In the genomic region with DNA sequence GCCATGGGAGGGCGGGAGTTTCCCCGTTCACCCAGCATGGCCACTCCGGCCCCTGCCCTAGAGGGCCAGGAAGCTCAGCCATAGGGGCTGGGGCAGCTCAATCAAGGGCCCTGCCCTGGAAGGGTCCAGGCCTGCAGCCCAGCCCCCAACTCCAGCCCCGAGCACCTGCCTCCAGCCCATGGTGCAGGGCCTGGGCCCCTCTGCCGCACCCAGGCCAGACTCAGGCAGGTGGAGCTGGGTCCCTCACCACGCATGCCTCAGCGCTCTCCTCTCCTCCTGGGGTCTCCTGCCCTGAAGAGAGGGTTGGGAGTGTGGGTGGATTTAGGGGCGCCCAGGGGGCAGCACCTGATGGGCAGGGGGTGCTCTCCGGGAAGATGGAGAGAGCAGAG, we compare ENCODE assay signal across 20 cellular contexts. TPM values are rescaled to one million over a fixed set of nuclear protein-coding genes. Genes with fewer than 3 reads are reported as not detected.
DNase-seq lines count a peak whose midpoint lies in the region; ATAC-seq and TF ChIP-seq lines count a peak whose summit lies in the region.
"Had no signal": no experiment of that assay in that cellular context is flagged by ENCODE, and none has a peak within 500 bp of the region (broad histone marks: within the 10 kb centered on the region; RNA-seq: fewer than 3 reads in every experiment).

No MANE protein-coding gene starts in this region.

- H2AFZ ChIP-seq in neuronal stem cell (ENCODE audit: low read length), result no peak overlapping the region

- no CpG with 5 or more reads among the region's 9 CpGs for WGBS in neuronal stem cell (ENCODE audit: extremely low coverage in 2 of 2, insufficient read length in 2 of 2, insufficient replicate concordance in 1 of 2), 2 donors

- CTCF ChIA-PET in CD8-positive, alpha-beta T cell (lab: Charles Lee), result interaction anchor here (0.9 to 1.0 kb wide), 2 partner anchors 19 to 86 kb away, joined by 3 read pairs; no protein-coding TSS in a partner anchor

- no peak overlapping the region for H2BK12ac ChIP-seq in neuronal stem cell (ENCODE audit: low read length)

- H3K27ac Mint-ChIP-seq in CD8-positive, alpha-beta T cell, result no peak overlapping the region
- H3K27ac Mint-ChIP-seq: CD4-positive, alpha-beta T cell had no signal

- no peak overlapping the region for H3K27ac ChIP-seq in neuronal stem cell (replicated peaks; ENCODE audit: low read length)
- no peak overlapping the region for H3K27ac ChIP-seq in CD8-positive, alpha-beta T cell (ENCODE audit: low read depth, low read length)
- H3K27ac ChIP-seq: 22Rv1, A549, C4-2B had no signal

- peaks cover 8 to 10% of the 10 kb centered on the region in 2 donors for H3K4me1 ChIP-seq in neuronal stem cell (ENCODE audit: control insufficient read depth in 2 of 2, insufficient read depth in 1 of 2, low read depth in 1 of 2, low read length in 2 of 2)
- no peaks in the 10 kb centered on the region for H3K4me1 ChIP-seq in CD8-positive, alpha-beta T cell (ENCODE audit: insufficient read depth, low read length)
- H3K4me1 ChIP-seq: A549 had no signal

- no peak overlapping the region for H4K8ac ChIP-seq in neuronal stem cell (ENCODE audit: low read depth, low read length)

- no peaks in the 10 kb centered on the region for H3K36me3 ChIP-seq in neuronal stem cell (replicated peaks in 1 of 2; ENCODE audit: control insufficient read depth in 2 of 2, insufficient read depth in 2 of 2, low read length in 2 of 2)
- H3K36me3 ChIP-seq in CD8-positive, alpha-beta T cell (ENCODE audit: insufficient read depth, low read length), result no peaks in the 10 kb centered on the region

- peak overlapping the region; percentile 27 for H2BK15ac ChIP-seq in neuronal stem cell (ENCODE audit: low read length)

- no peaks in the 10 kb centered on the region for H3K9me3 ChIP-seq in neuronal stem cell (replicated peaks in 1 of 2; ENCODE audit: control insufficient read depth in 2 of 2, insufficient read depth in 1 of 2, low read depth in 1 of 2, low read length in 2 of 2)
- no peaks in the 10 kb centered on the region for H3K9me3 ChIP-seq in CD8-positive, alpha-beta T cell (ENCODE audit: low read length)
- H3K9me3 ChIP-seq: A549 had no signal

- H2BK5ac ChIP-seq in neuronal stem cell (ENCODE audit: low read length), result no peak overlapping the region

- DNase-seq in Right ventricle myocardium superior (peak; percentile 9), Right ventricle myocardium inferior (ENCODE audit: missing footprints) (no peak), neuronal stem cell (ENCODE audit: low spot score) (no peak), NCI-H345 (lab: John Stamatoyannopoulos, UW) (no peak)
- DNase-seq in CD8-positive, alpha-beta T cell, result no peak
- DNase-seq: AML-193; CD4-positive, alpha-beta T cell; DMS153; DMS79; GDM1; HCEC 1CT had no signal

- no peak overlapping the region for H3K4ac ChIP-seq in neuronal stem cell (ENCODE audit: low read length)

- intact Hi-C loops in Right ventricle myocardium superior (cut with DNase I) (no loop called here), Right ventricle myocardium inferior (cut with DNase I) (no loop called here)
- intact Hi-C loops in CD8-positive, alpha-beta T cell (cut with DNase I, micrococcal nuclease), result no loop called here

- peak overlapping the region; percentile 11 for H2AK5ac ChIP-seq in neuronal stem cell (ENCODE audit: low read depth, low read length)

- no peak for ATAC-seq in Right ventricle myocardium superior (ENCODE audit: poor library complexity)
- no peak for ATAC-seq in Right ventricle myocardium inferior
- ATAC-seq in esophagus mucosa, result peak; percentile 14
- no peak for ATAC-seq in HG03196 (IDR thresholded peaks at IDR 0.05; ENCODE audit: unreplicated experiment)
- ATAC-seq in CD8-positive, alpha-beta T cell, result no peak
- ATAC-seq: A549 had no signal

- H3K4me2 ChIP-seq in neuronal stem cell (ENCODE audit: insufficient read depth, low read length, poor library complexity, severe bottlenecking), result no peak overlapping the region
- H3K4me2 ChIP-seq: A549 had no signal

- POLR2A ChIA-PET in CD8-positive, alpha-beta T cell (lab: Charles Lee), result no interaction called here

- no peaks in the 10 kb centered on the region for H3K9me3 Mint-ChIP-seq in CD8-positive, alpha-beta T cell
- H3K9me3 Mint-ChIP-seq: CD4-positive, alpha-beta T cell had no signal

- H2BK120ac ChIP-seq in neuronal stem cell (ENCODE audit: low read depth, low read length), result no peak overlapping the region

- H3K4me3 Mint-ChIP-seq in CD8-positive, alpha-beta T cell, result no peak overlapping the region
- H3K4me3 Mint-ChIP-seq: CD4-positive, alpha-beta T cell had no signal

- no peak overlapping the region for H3K9ac ChIP-seq in neuronal stem cell (ENCODE audit: low read depth, low read length, poor library complexity)

- no peaks in the 10 kb centered on the region for H3K79me1 ChIP-seq in neuronal stem cell (ENCODE audit: low read depth, low read length)

- H3K18ac ChIP-seq in neuronal stem cell (ENCODE audit: low read length), result no peak overlapping the region

- H3K27me3 ChIP-seq in neuronal stem cell (ENCODE audit: control insufficient read depth in 3 of 3, insufficient read depth in 3 of 3, low read depth in 1 of 3, low read length in 3 of 3), result no peaks in the 10 kb centered on the region
- no peaks in the 10 kb centered on the region for H3K27me3 ChIP-seq in CD8-positive, alpha-beta T cell (ENCODE audit: insufficient read depth, low read length)

- no peaks in the 10 kb centered on the region for H3K36me3 Mint-ChIP-seq in CD8-positive, alpha-beta T cell

- H4K91ac ChIP-seq in neuronal stem cell (ENCODE audit: low read depth, low read length, poor library complexity), result no peak overlapping the region

- no peaks in the 10 kb centered on the region for H3K27me3 Mint-ChIP-seq in CD8-positive, alpha-beta T cell (ENCODE audit: low read depth)
- H3K27me3 Mint-ChIP-seq: CD4-positive, alpha-beta T cell had no signal

- H3K14ac ChIP-seq in neuronal stem cell (ENCODE audit: low read length), result no peak overlapping the region

- H3K4me3 ChIP-seq in neuronal stem cell (ENCODE audit: low read length in 2 of 2), result no peak overlapping the region
- H3K4me3 ChIP-seq in CD8-positive, alpha-beta T cell (ENCODE audit: low read depth, low read length), result no peak overlapping the region
- H3K4me3 ChIP-seq: A549 had no signal

- TF ChIP-seq CTCF in CD8-positive, alpha-beta T cell (IDR thresholded peaks at IDR 0.05), result no peak

- no peak overlapping the region for H3K23ac ChIP-seq in neuronal stem cell (ENCODE audit: low read depth, low read length, poor library complexity)

- H3K4me1 Mint-ChIP-seq in CD8-positive, alpha-beta T cell (ENCODE audit: low read depth), result no peaks in the 10 kb centered on the region

RNA-seq across cellular contexts. Expression of gene MLC1, which starts 13.1 kb away (rescaled TPM):
- total RNA-seq in Right ventricle myocardium superior (0.46 TPM), Right ventricle myocardium inferior (0.05 TPM), esophagus mucosa (not detected)
- 0.07 TPM for polyA plus RNA-seq in neuronal stem cell (2013, experiment 1 of 2)
- 0.04 TPM for polyA plus RNA-seq in neuronal stem cell (2013, experiment 2 of 2)
- under 1 TPM; 0.11 to 0.14 TPM for total RNA-seq in CD8-positive, alpha-beta T cell
- total RNA-seq: Daoy, HT-29 had no signal
- polyA plus RNA-seq: A549 had no signal

RNA-seq across cellular contexts. Expression of gene TTLL8, which starts 14.1 kb away (rescaled TPM):
- not detected for total RNA-seq in Right ventricle myocardium superior
- not detected for total RNA-seq in Right ventricle myocardium inferior
- total RNA-seq in esophagus mucosa, result not detected
- 0.06 TPM for polyA plus RNA-seq in neuronal stem cell (2013, experiment 1 of 2)
- 0.01 TPM for polyA plus RNA-seq in neuronal stem cell (2013, experiment 2 of 2)
- total RNA-seq in CD8-positive, alpha-beta T cell, result not detected
- total RNA-seq: CD4-positive, alpha-beta T cell; Daoy; H4; HT-29 had no signal
- polyA plus RNA-seq: A549, BJ had no signal

RNA-seq across cellular contexts. Expression of gene MOV10L1, which starts 17.6 kb away (rescaled TPM):
- total RNA-seq in Right ventricle myocardium superior (not detected), Right ventricle myocardium inferior (not detected), esophagus mucosa (0.12 TPM)
- polyA plus RNA-seq in neuronal stem cell (2013, experiment 1 of 2), result 0.03 TPM
- 0.07 TPM for polyA plus RNA-seq in neuronal stem cell (2013, experiment 2 of 2)
- not detected for total RNA-seq in CD8-positive, alpha-beta T cell
- total RNA-seq: CD4-positive, alpha-beta T cell; HT-29 had no signal

RNA-seq across cellular contexts. Expression of gene IL17REL, which starts 59.6 kb away (rescaled TPM):
- total RNA-seq in Right ventricle myocardium superior, result not detected
- not detected for total RNA-seq in Right ventricle myocardium inferior
- total RNA-seq in esophagus mucosa, result not detected
- polyA plus RNA-seq in neuronal stem cell (2013, experiment 1 of 2), result 0.07 TPM
- 0.07 TPM for polyA plus RNA-seq in neuronal stem cell (2013, experiment 2 of 2)
- total RNA-seq in CD8-positive, alpha-beta T cell, result not detected
- total RNA-seq: CD4-positive, alpha-beta T cell; Daoy; H4 had no signal
- polyA plus RNA-seq: BJ had no signal
